Comparison of ENCODE assay signal across 32 cellular contexts in the genomic region with DNA sequence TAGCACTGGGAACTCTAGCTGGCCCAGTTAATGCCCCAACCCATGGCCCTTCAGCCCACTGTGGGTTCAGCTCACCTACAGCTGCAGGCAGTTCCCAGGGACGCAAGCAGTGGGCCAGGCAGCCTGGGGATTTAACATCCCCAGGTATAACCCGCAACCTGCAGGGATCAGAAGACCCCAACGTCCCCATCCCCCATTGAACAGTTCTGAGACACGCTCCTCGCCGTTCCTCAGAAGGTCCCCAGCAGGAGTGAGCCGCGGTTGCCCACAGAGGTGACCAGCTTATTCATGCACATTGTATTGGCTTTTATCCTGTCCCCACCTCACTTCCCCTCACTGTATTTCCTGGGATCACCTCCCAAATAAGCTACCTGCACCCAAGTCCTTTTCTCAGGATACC. TPM values are rescaled to one million over a fixed set of nuclear protein-coding genes. Genes with fewer than 3 reads are reported as not detected.
A peak's percentile ranks its signal among the peaks of the same experiment; 100 is the strongest.
DNase-seq lines count a peak whose midpoint lies in the region; ATAC-seq, FAIRE-seq and TF ChIP-seq lines count a peak whose summit lies in the region.
"Had no signal": no experiment of that assay in that cellular context is flagged by ENCODE, and none has a peak within 500 bp of the region (broad histone marks: within the 10 kb centered on the region; RNA-seq: fewer than 3 reads in every experiment).

No MANE protein-coding gene starts in this region.

- no peaks in the 10 kb centered on the region for H3K36me3 Mint-ChIP-seq in H9 (ENCODE audit: insufficient read depth in 1 of 3, low read depth in 3 of 3)
- peaks cover 22% of the 10 kb centered on the region for H3K36me3 Mint-ChIP-seq in activated T-helper 17 cell treated with anti-CD3 and anti-CD28 coated beads, Interleukin-2, amount 50 U/mL, for 72 hours (ENCODE audit: low read depth)
- peaks cover 74% of the 10 kb centered on the region for H3K36me3 Mint-ChIP-seq in stimulated activated effector memory CD8-positive, alpha-beta T cell treated with anti-CD3 and anti-CD28 coated beads, Interleukin-12 subunit alpha, Interleukin-12 subunit beta, amount 100 ng/mL, for 72 hours

- no peaks in the 10 kb centered on the region for H3K9me3 ChIP-seq in H9 (ENCODE audit: control insufficient read depth, low read depth, low read length)
- H3K9me3 ChIP-seq in hepatocyte (ENCODE audit: low read depth): no peaks in the 10 kb centered on the region
- H3K9me3 ChIP-seq: colonic mucosa, psoas muscle, upper lobe of left lung had no signal

- no peak for DNase-seq in H9
- no peak for DNase-seq in hepatocyte (ENCODE audit: low spot score)
- DNase-seq in stimulated activated effector memory CD8-positive, alpha-beta T cell treated with anti-CD3 and anti-CD28 coated beads, Interleukin-12 subunit alpha, Interleukin-12 subunit beta, amount 100 ng/mL, for 72 hours (ENCODE audit: low spot score in 2 of 2): no peak
- DNase-seq in NCI-H226: no peak
- DNase-seq in medulla oblongata (ENCODE audit: extremely low spot score): no peak
- no peak for DNase-seq in HTR-8/SVneo (ENCODE audit: insufficient read length, low spot score)
- DNase-seq: activated CD4-positive, alpha-beta T cell treated with anti-CD3 and anti-CD28 coated beads, Interleukin-2, amount 50 U/mL, for 48 hours; activated CD8-positive, alpha-beta memory T cell treated with anti-CD3 and anti-CD28 coated beads, Interleukin-2, amount 50 U/mL, for 4 hours; activated naive CD4-positive, alpha-beta T cell treated with anti-CD3 and anti-CD28 coated beads, Interleukin-2, amount 50 U/mL, for 16 hours; C1 segment of cervical spinal cord; colonic mucosa; DMS79 treated with DMSO at 0.1 percent for 48 hours; effector CD8-positive, alpha-beta T cell; GF-D8; KG1; MM.1S; NCI-H1930; NCI-H524; nucleus accumbens; psoas muscle; stimulated activated CD4-positive, alpha-beta T cell treated with anti-CD3 and anti-CD28 coated beads, Interleukin-4, amount 100 ng/mL, for 24 hours; upper lobe of left lung had no signal

- H3K79me2 ChIP-seq in H9 (ENCODE audit: insufficient read depth, low read length) (no peaks in the 10 kb centered on the region), hepatocyte (no peaks in the 10 kb centered on the region)

- H3K4ac ChIP-seq in H9 (ENCODE audit: low read depth, low read length): no peak overlapping the region

- no peak overlapping the region for H2BK12ac ChIP-seq in H9 (ENCODE audit: insufficient read length, low read depth, low read length)

- no peaks in the 10 kb centered on the region for H3K9me3 Mint-ChIP-seq in H9
- H3K9me3 Mint-ChIP-seq in activated T-helper 17 cell treated with anti-CD3 and anti-CD28 coated beads, Interleukin-2, amount 50 U/mL, for 72 hours: no peaks in the 10 kb centered on the region
- H3K9me3 Mint-ChIP-seq in stimulated activated effector memory CD8-positive, alpha-beta T cell treated with anti-CD3 and anti-CD28 coated beads, Interleukin-12 subunit alpha, Interleukin-12 subunit beta, amount 100 ng/mL, for 72 hours: no peaks in the 10 kb centered on the region
- H3K9me3 Mint-ChIP-seq: GM23338; memory B cell; T-helper 1 cell treated with Interleukin-12 subunit alpha and Interleukin-12 subunit beta and Interleukin-4 antibody, amounts not matched to agents 30 μg/mL and 1 μg/mL, for 36 hours had no signal

- H3K23ac ChIP-seq in H9 (ENCODE audit: insufficient read length, low read depth, low read length): no peak overlapping the region

- H3K36me3 ChIP-seq in hepatocyte (replicated peaks; ENCODE audit: insufficient read depth, low read depth): no peaks in the 10 kb centered on the region
- H3K36me3 ChIP-seq: colonic mucosa had no signal

- no peak overlapping the region for H2BK15ac ChIP-seq in H9 (ENCODE audit: low read depth, low read length)

- H3K27ac ChIP-seq in H9 (ENCODE audit: insufficient read length, low read depth, low read length): no peak overlapping the region
- peak overlapping the region; percentile 42 for H3K27ac ChIP-seq in hepatocyte
- H3K27ac ChIP-seq: colonic mucosa, epithelial cell of prostate, psoas muscle, upper lobe of left lung had no signal

- H3K4me3 Mint-ChIP-seq in H9: no peak overlapping the region
- no peak overlapping the region for H3K4me3 Mint-ChIP-seq in activated T-helper 17 cell treated with anti-CD3 and anti-CD28 coated beads, Interleukin-2, amount 50 U/mL, for 72 hours
- H3K4me3 Mint-ChIP-seq in stimulated activated effector memory CD8-positive, alpha-beta T cell treated with anti-CD3 and anti-CD28 coated beads, Interleukin-12 subunit alpha, Interleukin-12 subunit beta, amount 100 ng/mL, for 72 hours: no peak overlapping the region
- H3K4me3 Mint-ChIP-seq: GM23338; memory B cell; T-helper 1 cell treated with Interleukin-12 subunit alpha and Interleukin-12 subunit beta and Interleukin-4 antibody, amounts not matched to agents 30 μg/mL and 1 μg/mL, for 36 hours had no signal

- TF ChIP-seq CTCF in H9 (conservative IDR thresholded peaks at IDR 0.05) (no peak), hepatocyte (IDR thresholded peaks at IDR 0.05; ENCODE audit: poor library complexity) (no peak)

- H4K91ac ChIP-seq in H9 (ENCODE audit: insufficient read length, low read depth, low read length): no peak overlapping the region

- no peak for ATAC-seq in activated T-helper 17 cell treated with anti-CD3 and anti-CD28 coated beads, Interleukin-2, amount 50 U/mL, for 72 hours (replicated peaks)
- ATAC-seq in stimulated activated effector memory CD8-positive, alpha-beta T cell treated with anti-CD3 and anti-CD28 coated beads, Interleukin-12 subunit alpha, Interleukin-12 subunit beta, amount 100 ng/mL, for 72 hours: no peak
- ATAC-seq: activated CD4-positive, CD25-positive, alpha-beta regulatory T cell treated with anti-CD3 and anti-CD28 coated beads, Interleukin-2, amount 50 U/mL, for 24 hours; left lobe of liver; psoas muscle had no signal

- H3K27me3 Mint-ChIP-seq in H9 (ENCODE audit: low read depth): peaks cover 4% of the 10 kb centered on the region
- H3K27me3 Mint-ChIP-seq in activated T-helper 17 cell treated with anti-CD3 and anti-CD28 coated beads, Interleukin-2, amount 50 U/mL, for 72 hours: no peaks in the 10 kb centered on the region
- H3K27me3 Mint-ChIP-seq: memory B cell had no signal

- H2BK120ac ChIP-seq in H9 (ENCODE audit: low read depth, low read length, poor library complexity, severe bottlenecking): no peak overlapping the region

- H3T11ph ChIP-seq in H9 (ENCODE audit: low read length): no peak overlapping the region

- H3K79me1 ChIP-seq in H9 (ENCODE audit: insufficient read depth, low read depth, low read length, poor library complexity, severe bottlenecking): no peaks in the 10 kb centered on the region

- no peak overlapping the region for H3K18ac ChIP-seq in H9 (ENCODE audit: insufficient read length, low read depth, low read length)

- no peak overlapping the region for H2BK20ac ChIP-seq in H9 (ENCODE audit: low read depth, low read length, poor library complexity, severe bottlenecking)

- no peak overlapping the region for H4K5ac ChIP-seq in H9 (ENCODE audit: insufficient read length, low read depth, low read length)

- peak overlapping the region in 2 of 3 experiments; percentile 53 to 59; a peak in 2 of 7 replicates for H3K27ac Mint-ChIP-seq in H9
- peak overlapping the region; percentile 35 for H3K27ac Mint-ChIP-seq in activated T-helper 17 cell treated with anti-CD3 and anti-CD28 coated beads, Interleukin-2, amount 50 U/mL, for 72 hours
- peak overlapping the region; percentile 64 for H3K27ac Mint-ChIP-seq in stimulated activated effector memory CD8-positive, alpha-beta T cell treated with anti-CD3 and anti-CD28 coated beads, Interleukin-12 subunit alpha, Interleukin-12 subunit beta, amount 100 ng/mL, for 72 hours
- H3K27ac Mint-ChIP-seq: GM23338; T-helper 1 cell treated with Interleukin-12 subunit alpha and Interleukin-12 subunit beta and Interleukin-4 antibody, amounts not matched to agents 30 μg/mL and 1 μg/mL, for 36 hours had no signal

- peaks cover 30 to 49% of the 10 kb centered on the region in 2 experiments for H3K4me1 Mint-ChIP-seq in H9
- H3K4me1 Mint-ChIP-seq in activated T-helper 17 cell treated with anti-CD3 and anti-CD28 coated beads, Interleukin-2, amount 50 U/mL, for 72 hours: peaks cover 6% of the 10 kb centered on the region
- H3K4me1 Mint-ChIP-seq in stimulated activated effector memory CD8-positive, alpha-beta T cell treated with anti-CD3 and anti-CD28 coated beads, Interleukin-12 subunit alpha, Interleukin-12 subunit beta, amount 100 ng/mL, for 72 hours: peaks cover 39% of the 10 kb centered on the region

- no peaks in the 10 kb centered on the region for H3K23me2 ChIP-seq in H9 (ENCODE audit: insufficient read length, low read depth, low read length, poor library complexity, severe bottlenecking)

- H2BK5ac ChIP-seq in H9 (ENCODE audit: insufficient read length, low read length): no peak overlapping the region

- H3K4me1 ChIP-seq in H9 (ENCODE audit: insufficient read depth, low read length): peaks cover 6% of the 10 kb centered on the region; the same call in 1 of the 2 replicates
- peaks cover 21% of the 10 kb centered on the region for H3K4me1 ChIP-seq in hepatocyte (ENCODE audit: insufficient read depth)
- H3K4me1 ChIP-seq: colonic mucosa, psoas muscle, upper lobe of left lung had no signal

- no peak overlapping the region for H4K8ac ChIP-seq in H9 (replicated peaks; ENCODE audit: insufficient read length, low read depth, low read length)

- H3K14ac ChIP-seq in H9 (ENCODE audit: insufficient read depth, low read length): no peak overlapping the region

- WGBS in H9 (ENCODE audit: extremely low coverage, insufficient read length, low lambda C conversion rate): no CpG with 5 or more reads among the region's 8 CpGs
- 79% methylated on average over 8 of the region's 8 CpGs for WGBS in hepatocyte (ENCODE audit: low lambda C conversion rate, missing lambda C conversion rate)

- H3K4me3 ChIP-seq in hepatocyte: no peak overlapping the region
- H3K4me3 ChIP-seq: colonic mucosa, GM23338, psoas muscle, upper lobe of left lung had no signal

- H3K27me3 ChIP-seq in H9 (ENCODE audit: insufficient read depth, low read length) (no peaks in the 10 kb centered on the region), hepatocyte (no peaks in the 10 kb centered on the region)
- H3K27me3 ChIP-seq: colonic mucosa, upper lobe of left lung had no signal

- H3K4me2 ChIP-seq in H9 (ENCODE audit: insufficient read depth, insufficient read length, low read length): no peak overlapping the region
- H3K4me2 ChIP-seq in hepatocyte: no peak overlapping the region
- H3K4me2 ChIP-seq: GM23338 had no signal

- H4K20me1 ChIP-seq in H9 (ENCODE audit: control insufficient read depth, insufficient read depth, insufficient read length) (no peaks in the 10 kb centered on the region), hepatocyte (ENCODE audit: insufficient read depth, poor library complexity, severe bottlenecking) (no peaks in the 10 kb centered on the region)

- no peaks in the 10 kb centered on the region for H3K9me2 ChIP-seq in hepatocyte (replicated peaks; ENCODE audit: insufficient read depth)

- no peak overlapping the region for H3K9ac ChIP-seq in H9 (ENCODE audit: extremely low read depth, insufficient read length, low read length)

- FAIRE-seq in HTR-8/SVneo (lab: Jason Lieb, UNC): no peak
- FAIRE-seq: TTC549 had no signal

- H3K56ac ChIP-seq in H9 (ENCODE audit: insufficient read length, low read depth, low read length): no peak overlapping the region

- H2AFZ ChIP-seq in H9 (ENCODE audit: low read length) (no peak overlapping the region), hepatocyte (no peak overlapping the region)
- H2AFZ ChIP-seq: GM23338 had no signal

- no peak overlapping the region for H2AK5ac ChIP-seq in H9 (ENCODE audit: insufficient read length, low read length)

RNA-seq across cellular contexts. Expression of a gene that starts 5.0 kb away (rescaled TPM):
- total RNA-seq in H9 (2021) (not detected in 2 replicates), hepatocyte (0.47 and 2.0 TPM in 2 replicates)
- under 1 TPM; 0.26 to 0.52 TPM for total RNA-seq in activated T-helper 17 cell treated with anti-CD3 and anti-CD28 coated beads, Interleukin-2, amount 50 U/mL, for 72 hours
- 3.4 and 3.7 TPM in 2 replicates for polyA plus RNA-seq in hepatocyte
- total RNA-seq: colonic mucosa, HT1080, left lobe of liver, myocyte, psoas muscle had no signal

RNA-seq across cellular contexts. Expression of a gene that starts 29.2 kb away (rescaled TPM):
- total RNA-seq in H9 (2021) (0.15 and 0.20 TPM in 2 replicates), hepatocyte (3.2 and 5.1 TPM in 2 replicates)
- total RNA-seq in activated T-helper 17 cell treated with anti-CD3 and anti-CD28 coated beads, Interleukin-2, amount 50 U/mL, for 72 hours: 100 to 1,000 TPM; 316 to 333 TPM
- polyA plus RNA-seq in hepatocyte: 2.6 and 5.4 TPM in 2 replicates
- total RNA-seq: GM23338 had no signal

Comparison
In these comparisons a context has a peak if more than half of its experiments do, and no peak if none do; other contexts are left out.
1. RNA of a gene that starts 29.2 kb away (total RNA-seq): 316 to 333 TPM in activated T-helper 17 cell treated with anti-CD3 and anti-CD28 coated beads, Interleukin-2, amount 50 U/mL, for 72 hours; 3.2 to 5.1 TPM in hepatocyte and 0.15 to 0.20 TPM in H9; every median in the first group is over 10 times any median in the second.
2. Peak in every context shown above with its lines, with median percentiles within 50 percentile points of each other: H3K27ac Mint-ChIP-seq.